In genomic region chr18:2912357-2913299, GRCh38 we compare ENCODE assay signal across 21 cellular contexts.
DNase-seq lines count a peak whose midpoint lies in the region; ATAC-seq and TF ChIP-seq lines count a peak whose summit lies in the region.
"Had no signal": no experiment of that assay in that cellular context is flagged by ENCODE, and none has a peak within 500 bp of the region (broad histone marks: within the 10 kb centered on the region; RNA-seq: fewer than 3 reads in every experiment).

No MANE protein-coding gene starts in this region.

- WGBS in H9 (ENCODE audit: extremely low coverage, insufficient read length, low lambda C conversion rate): no CpG with 5 or more reads among the region's 29 CpGs

- no peak overlapping the region for H3K4ac ChIP-seq in H9 (ENCODE audit: low read depth, low read length)

- no peak overlapping the region for H2AFZ ChIP-seq in H9 (ENCODE audit: low read length)

- H4K20me1 ChIP-seq in H9 (ENCODE audit: control insufficient read depth, insufficient read depth, insufficient read length): no peaks in the 10 kb centered on the region

- no peak overlapping the region for H3K27ac ChIP-seq in H9 (ENCODE audit: insufficient read length, low read depth, low read length)
- H3K27ac ChIP-seq: colonic mucosa, SK-N-MC, stomach, transverse colon, WERI-Rb-1 had no signal

- H3K9ac ChIP-seq in H9 (ENCODE audit: extremely low read depth, insufficient read length, low read length): no peak overlapping the region

- H3K9me3 Mint-ChIP-seq in H9 (no peaks in the 10 kb centered on the region), type B pancreatic cell (no peaks in the 10 kb centered on the region)

- no peak overlapping the region for H3K4me3 Mint-ChIP-seq in H9
- H3K4me3 Mint-ChIP-seq in type B pancreatic cell: no peak overlapping the region

- H3K14ac ChIP-seq in H9 (ENCODE audit: insufficient read depth, low read length): no peak overlapping the region

- no peaks in the 10 kb centered on the region for H3K79me1 ChIP-seq in H9 (ENCODE audit: insufficient read depth, low read depth, low read length, poor library complexity, severe bottlenecking)

- H3K27ac Mint-ChIP-seq in H9: peak overlapping the region in 1 of 3 experiments; percentile 66; a peak in 1 of 7 replicates
- no peak overlapping the region for H3K27ac Mint-ChIP-seq in type B pancreatic cell

- no peak overlapping the region for H3K18ac ChIP-seq in H9 (ENCODE audit: insufficient read length, low read depth, low read length)

- no peak overlapping the region for H3K4me2 ChIP-seq in H9 (ENCODE audit: insufficient read depth, insufficient read length, low read length)

- ATAC-seq in GM21786 (IDR thresholded peaks at IDR 0.05; ENCODE audit: unreplicated experiment): no peak

- no peak overlapping the region for H2AK5ac ChIP-seq in H9 (ENCODE audit: insufficient read length, low read length)

- no peaks in the 10 kb centered on the region for H3K9me3 ChIP-seq in H9 (ENCODE audit: control insufficient read depth, low read depth, low read length)
- H3K9me3 ChIP-seq: colonic mucosa, stomach, transverse colon had no signal

- H3K36me3 Mint-ChIP-seq in H9 (ENCODE audit: insufficient read depth in 1 of 3, low read depth in 3 of 3) (peaks cover 9 to 69% (median 52%) of the 10 kb centered on the region in 3 experiments; a peak in 6 of 7 replicates), type B pancreatic cell (peaks cover 14% of the 10 kb centered on the region)

- no peak overlapping the region for H3K23ac ChIP-seq in H9 (ENCODE audit: insufficient read length, low read depth, low read length)

- H3K4me1 Mint-ChIP-seq in H9 (peaks cover 27 to 28% of the 10 kb centered on the region in 2 experiments), type B pancreatic cell (ENCODE audit: unreplicated experiment) (peaks cover 16% of the 10 kb centered on the region)

- H4K91ac ChIP-seq in H9 (ENCODE audit: insufficient read length, low read depth, low read length): no peak overlapping the region

- H2BK120ac ChIP-seq in H9 (ENCODE audit: low read depth, low read length, poor library complexity, severe bottlenecking): no peak overlapping the region

- no peak overlapping the region for H4K5ac ChIP-seq in H9 (ENCODE audit: insufficient read length, low read depth, low read length)

- H3K79me2 ChIP-seq in H9 (ENCODE audit: insufficient read depth, low read length): no peaks in the 10 kb centered on the region

- no peak overlapping the region for H4K8ac ChIP-seq in H9 (replicated peaks; ENCODE audit: insufficient read length, low read depth, low read length)

- peaks cover 3% of the 10 kb centered on the region; the same call in 1 of the 2 replicates for H3K27me3 Mint-ChIP-seq in H9 (ENCODE audit: low read depth)
- H3K27me3 Mint-ChIP-seq in type B pancreatic cell: peaks cover 10% of the 10 kb centered on the region

- H3K4me1 ChIP-seq in H9 (ENCODE audit: insufficient read depth, low read length): peaks cover 8% of the 10 kb centered on the region; the same call in 1 of the 2 replicates
- H3K4me1 ChIP-seq: colonic mucosa had no signal

- no peak overlapping the region for H2BK15ac ChIP-seq in H9 (ENCODE audit: low read depth, low read length)

- no peak overlapping the region for H2BK20ac ChIP-seq in H9 (ENCODE audit: low read depth, low read length, poor library complexity, severe bottlenecking)

- H3K56ac ChIP-seq in H9 (ENCODE audit: insufficient read length, low read depth, low read length): no peak overlapping the region

- no peaks in the 10 kb centered on the region for H3K27me3 ChIP-seq in H9 (ENCODE audit: insufficient read depth, low read length)
- H3K27me3 ChIP-seq: colonic mucosa, stomach, transverse colon had no signal

- H2BK5ac ChIP-seq in H9 (ENCODE audit: insufficient read length, low read length): no peak overlapping the region

- no peak for TF ChIP-seq CTCF in H9 (conservative IDR thresholded peaks at IDR 0.05)
- no peak for TF ChIP-seq CTCF in type B pancreatic cell (conservative IDR thresholded peaks at IDR 0.05)

- H3K23me2 ChIP-seq in H9 (ENCODE audit: insufficient read length, low read depth, low read length, poor library complexity, severe bottlenecking): no peaks in the 10 kb centered on the region

- H3T11ph ChIP-seq in H9 (ENCODE audit: low read length): no peak overlapping the region

- H2BK12ac ChIP-seq in H9 (ENCODE audit: insufficient read length, low read depth, low read length): no peak overlapping the region

- DNase-seq in activated effector memory CD4-positive, alpha-beta T cell treated with anti-CD3 and anti-CD28 coated beads, Interleukin-2, amount 50 U/mL, for 16 hours: peak; percentile 50
- no peak for DNase-seq in activated effector memory CD4-positive, alpha-beta T cell treated with Interleukin-2 at 50 U/mL for 16 hours
- peak; percentile 41 for DNase-seq in H9
- DNase-seq in islet precursor cell: peak; percentile 46
- peak; percentile 67 for DNase-seq in type B pancreatic cell (ENCODE audit: extremely low spot score, unreplicated experiment)
- no peak for DNase-seq in epidermal melanocyte (ENCODE audit: insufficient read length, low spot score)
- DNase-seq: activated CD4-positive, alpha-beta T cell treated with anti-CD3 and anti-CD28 coated beads, Interleukin-2, amount 50 U/mL, for 48 hours; colonic mucosa; DMS 273 treated with DMSO at 0.1 percent for 48 hours; mammary epithelial cell; MM.1S; NCI-H1436; NCI-H2171; NCI-H524 treated with DMSO at 0.1 percent for 48 hours; RPMI8226; stimulated activated CD4-positive, alpha-beta T cell treated with anti-CD3 and anti-CD28 coated beads, Interleukin-4, amount 100 ng/mL, for 24 hours; stomach; transverse colon; WERI-Rb-1 had no signal

Comparison
In these comparisons a context has a peak if more than half of its experiments do, and no peak if none do; other contexts are left out.
1. DNase-seq: peak in activated effector memory CD4-positive, alpha-beta T cell treated with anti-CD3 and anti-CD28 coated beads, Interleukin-2, amount 50 U/mL, for 16 hours (single experiment), H9 (single experiment), islet precursor cell (single experiment) and type B pancreatic cell (single experiment); none in activated effector memory CD4-positive, alpha-beta T cell treated with Interleukin-2 at 50 U/mL for 16 hours (single experiment) and epidermal melanocyte (single experiment).